In genomic region chr17:50079334-50080095, GRCh38 we compare ENCODE assay signal across 1 cellular context.
TF ChIP-seq lines count a peak whose summit lies in the region.

No MANE protein-coding gene starts in this region.

TF ChIP-seq in A549, 52 proteins besides CTCF, POLR2A, EP300 and RAD21 (continued from another document):
- 0 out of 2 replicates have a peak, but pooled peaks have one; percentile 36 for TF ChIP-seq HMGXB4 (CRISPR knock-in tag; IDR thresholded peaks at IDR 0.05; ENCODE audit: borderline replicate concordance)
- TF ChIP-seq MAX (IDR thresholded peaks at IDR 0.05) = peak; percentile 34; the same call in 1 of the 2 replicates
- TF ChIP-seq TP53 (CRISPR knock-in tag; IDR thresholded peaks at IDR 0.05) = no peak
- no peak for TF ChIP-seq TFCP2L1 (CRISPR knock-in tag; IDR thresholded peaks at IDR 0.05)
- no peak for TF ChIP-seq PHF8 (IDR thresholded peaks at IDR 0.05; ENCODE audit: borderline replicate concordance, low read depth)
- TF ChIP-seq BCL3 (IDR thresholded peaks at IDR 0.05) = no peak
- TF ChIP-seq SMC3 (IDR thresholded peaks at IDR 0.05) = peak; percentile 87
- no peak for TF ChIP-seq KDM1A (IDR thresholded peaks at IDR 0.05; ENCODE audit: low read depth)
- no peak for TF ChIP-seq ZNF302 (CRISPR knock-in tag; IDR thresholded peaks at IDR 0.05)
- no peak for TF ChIP-seq CBX2 (IDR thresholded peaks at IDR 0.05; ENCODE audit: borderline replicate concordance, low read depth)
- no peak for TF ChIP-seq EHMT2 (IDR thresholded peaks at IDR 0.05; ENCODE audit: low read depth)
- no peak for TF ChIP-seq HOXB5 (CRISPR knock-in tag; IDR thresholded peaks at IDR 0.05)
- 0 out of 2 replicates have a peak, but pooled peaks have one; percentile 71 for TF ChIP-seq MAZ (IDR thresholded peaks at IDR 0.05; ENCODE audit: borderline replicate concordance, low read depth, low read length)
- TF ChIP-seq CEBPB (IDR thresholded peaks at IDR 0.05) = no peak
- TF ChIP-seq FOXS1 (CRISPR knock-in tag; IDR thresholded peaks at IDR 0.05) = no peak
- no peak for TF ChIP-seq EHF (CRISPR knock-in tag; IDR thresholded peaks at IDR 0.05)
- TF ChIP-seq ZSCAN20 (CRISPR knock-in tag; IDR thresholded peaks at IDR 0.05) = no peak
- 0 out of 2 replicates have a peak, but pooled peaks have one; percentile 21 for TF ChIP-seq GATA3 (IDR thresholded peaks at IDR 0.05; ENCODE audit: borderline replicate concordance)
- no peak for TF ChIP-seq SREBF2 (IDR thresholded peaks at IDR 0.05)
- no peak for TF ChIP-seq REST (IDR thresholded peaks at IDR 0.05)
